In genomic region chr11:106086135-106086534, GRCh38 we compare ENCODE assay signal across 14 cellular contexts. TPM values are rescaled to one million over a fixed set of nuclear protein-coding genes. Genes with fewer than 3 reads are reported as not detected.
DNase-seq lines count a peak whose midpoint lies in the region; ATAC-seq and TF ChIP-seq lines count a peak whose summit lies in the region.
"Had no signal": no experiment of that assay in that cellular context is flagged by ENCODE, and none has a peak within 500 bp of the region (broad histone marks: within the 10 kb centered on the region; RNA-seq: fewer than 3 reads in every experiment).

No MANE protein-coding gene starts in this region.

- no peak overlapping the region for H2AFZ ChIP-seq in neuronal stem cell (ENCODE audit: low read length)

- H3K27ac ChIP-seq in 22Rv1, result peak overlapping the region; percentile 34; the same call in 1 of the 2 replicates
- no peak overlapping the region for H3K27ac ChIP-seq in neuronal stem cell (replicated peaks; ENCODE audit: low read length)

- no TSS peak for BruUV-seq in Caco-2 (replicated peaks; lab: Mats Ljungman, UMichigan)

- no peaks in the 10 kb centered on the region for H3K9me3 ChIP-seq in Caco-2
- H3K9me3 ChIP-seq in neuronal stem cell (replicated peaks in 1 of 2; ENCODE audit: control insufficient read depth in 2 of 2, insufficient read depth in 1 of 2, low read depth in 1 of 2, low read length in 2 of 2), result peaks cover 0 to 12% of the 10 kb centered on the region in 2 donors
- H3K9me3 ChIP-seq: tibial nerve had no signal

- H3K27ac Mint-ChIP-seq in Caco-2 (ENCODE audit: unreplicated experiment), result peak overlapping the region; percentile 10
- peak overlapping the region; percentile 63 for H3K27ac Mint-ChIP-seq in WTC11
- H3K27ac Mint-ChIP-seq in memory B cell, result peak overlapping the region; percentile 70

- H3K4ac ChIP-seq in neuronal stem cell (ENCODE audit: low read length), result no peak overlapping the region

- H3K4me3 ChIP-seq in Caco-2 (ENCODE audit: low read depth, low read length), result no peak overlapping the region
- H3K4me3 ChIP-seq in neuronal stem cell (ENCODE audit: low read length in 2 of 2), result no peak overlapping the region
- H3K4me3 ChIP-seq: tibial nerve had no signal

- H2BK15ac ChIP-seq in neuronal stem cell (ENCODE audit: low read length), result no peak overlapping the region

- no peak overlapping the region for H2BK5ac ChIP-seq in neuronal stem cell (ENCODE audit: low read length)

- H3K23ac ChIP-seq in neuronal stem cell (ENCODE audit: low read depth, low read length, poor library complexity), result no peak overlapping the region

- no peak overlapping the region for H3K14ac ChIP-seq in neuronal stem cell (ENCODE audit: low read length)

- no peak overlapping the region for H3K9ac ChIP-seq in neuronal stem cell (ENCODE audit: low read depth, low read length, poor library complexity)

- H3K9me3 Mint-ChIP-seq in Caco-2 (ENCODE audit: unreplicated experiment) (no peaks in the 10 kb centered on the region), WTC11 (no peaks in the 10 kb centered on the region), memory B cell (no peaks in the 10 kb centered on the region)
- H3K9me3 Mint-ChIP-seq: activated CD4-positive, alpha-beta T cell treated with anti-CD3 and anti-CD28 coated beads, Interleukin-2, amount 10 ng/mL, durations not matched to agents 24 days and 14 days had no signal

- no peak for ATAC-seq in WTC11
- ATAC-seq in memory B cell (ENCODE audit: low read depth), result no peak
- ATAC-seq in left lobe of liver, result no peak
- ATAC-seq: left ventricle myocardium superior had no signal

- no peaks in the 10 kb centered on the region for H3K79me1 ChIP-seq in neuronal stem cell (ENCODE audit: low read depth, low read length)

- H2BK120ac ChIP-seq in neuronal stem cell (ENCODE audit: low read depth, low read length), result no peak overlapping the region

- DNase-seq in Caco-2, result no peak
- no peak for DNase-seq in WTC11 (ENCODE audit: low spot score)
- no peak for DNase-seq in memory B cell (ENCODE audit: low spot score in 2 of 2)
- no peak for DNase-seq in neuronal stem cell (ENCODE audit: low spot score)
- no peak for DNase-seq in left lobe of liver (ENCODE audit: low spot score)
- DNase-seq in NCI-H748 (lab: John Stamatoyannopoulos, UW; ENCODE audit: unreplicated experiment), result no peak
- DNase-seq in NCI-H128 (lab: John Stamatoyannopoulos, UW; ENCODE audit: unreplicated experiment), result no peak
- DNase-seq: activated CD4-positive, alpha-beta T cell treated with anti-CD3 and anti-CD28 coated beads, Interleukin-2, amount 10 ng/mL, durations not matched to agents 24 days and 14 days; left ventricle myocardium superior; NCI-H1092; SIG-M5; stimulated activated CD4-positive, alpha-beta T cell treated with anti-CD3 and anti-CD28 coated beads, Interleukin-4, amount 100 ng/mL, for 24 hours had no signal

- no CpG with 5 or more reads among the region's 1 CpG for WGBS in neuronal stem cell (ENCODE audit: extremely low coverage in 2 of 2, insufficient read length in 2 of 2, insufficient replicate concordance in 1 of 2), 2 donors

- H3K4me1 Mint-ChIP-seq in Caco-2 (ENCODE audit: low read depth, unreplicated experiment) (peaks cover 25% of the 10 kb centered on the region), WTC11 (peaks cover 19% of the 10 kb centered on the region), memory B cell (peaks cover 23% of the 10 kb centered on the region)

- TF ChIP-seq CTCF in 22Rv1 (IDR thresholded peaks at IDR 0.05), result no peak
- no peak for TF ChIP-seq CTCF in Caco-2 (IDR thresholded peaks at IDR 0.05; ENCODE audit: insufficient read depth in 1 of 2, low read depth in 1 of 2, low read length in 1 of 2, severe bottlenecking in 1 of 2, unreplicated experiment in 1 of 2)
- TF ChIP-seq CTCF in WTC11 (IDR thresholded peaks at IDR 0.05), result no peak

- H2BK12ac ChIP-seq in neuronal stem cell (ENCODE audit: low read length), result no peak overlapping the region

- H3K4me3 Mint-ChIP-seq in Caco-2 (ENCODE audit: unreplicated experiment) (no peak overlapping the region), WTC11 (no peak overlapping the region), memory B cell (no peak overlapping the region)
- H3K4me3 Mint-ChIP-seq: activated CD4-positive, alpha-beta T cell treated with anti-CD3 and anti-CD28 coated beads, Interleukin-2, amount 10 ng/mL, durations not matched to agents 24 days and 14 days had no signal

- H3K4me1 ChIP-seq in Caco-2 (peaks cover 6% of the 10 kb centered on the region), neuronal stem cell (ENCODE audit: control insufficient read depth in 2 of 2, insufficient read depth in 1 of 2, low read depth in 1 of 2, low read length in 2 of 2) (no peaks in the 10 kb centered on the region)

- peaks cover 69% of the 10 kb centered on the region for H3K36me3 Mint-ChIP-seq in Caco-2 (ENCODE audit: insufficient read depth, unreplicated experiment)
- peaks cover 19% of the 10 kb centered on the region for H3K36me3 Mint-ChIP-seq in WTC11
- H3K36me3 Mint-ChIP-seq in memory B cell, result peaks cover 22% of the 10 kb centered on the region

- POLR2A ChIA-PET in Caco-2 (lab: Charles Lee), result interaction anchor here (1.5 kb wide), 1 partner anchor 9 kb away, joined by 4 read pairs; the partner anchor contains the start of genes AASDHPPT and KBTBD3
- POLR2A ChIA-PET in WTC11 (lab: Charles Lee), result no interaction called here

- intact Hi-C loops in Caco-2 (cut with micrococcal nuclease; ENCODE audit: unreplicated experiment), result loop anchor here (5.0 kb wide), 2 partner anchors 191 to 631 kb away; no protein-coding TSS in a partner anchor

- H3K4me2 ChIP-seq in neuronal stem cell (ENCODE audit: insufficient read depth, low read length, poor library complexity, severe bottlenecking), result no peak overlapping the region

- no peak overlapping the region for H4K8ac ChIP-seq in neuronal stem cell (ENCODE audit: low read depth, low read length)

- H3K27me3 Mint-ChIP-seq in Caco-2 (ENCODE audit: insufficient read depth, unreplicated experiment) (no peaks in the 10 kb centered on the region), WTC11 (ENCODE audit: low read depth) (no peaks in the 10 kb centered on the region), memory B cell (no peaks in the 10 kb centered on the region)
- H3K27me3 Mint-ChIP-seq: activated CD4-positive, alpha-beta T cell treated with anti-CD3 and anti-CD28 coated beads, Interleukin-2, amount 10 ng/mL, durations not matched to agents 24 days and 14 days had no signal

- no peak overlapping the region for H4K91ac ChIP-seq in neuronal stem cell (ENCODE audit: low read depth, low read length, poor library complexity)

- H3K27me3 ChIP-seq in Caco-2 (replicated peaks; ENCODE audit: control insufficient read depth, insufficient read depth, low read length), result no peaks in the 10 kb centered on the region
- H3K27me3 ChIP-seq in neuronal stem cell (ENCODE audit: control insufficient read depth in 3 of 3, insufficient read depth in 3 of 3, low read depth in 1 of 3, low read length in 3 of 3), result no peaks in the 10 kb centered on the region
- H3K27me3 ChIP-seq: tibial nerve had no signal

- no peak overlapping the region for H3K18ac ChIP-seq in neuronal stem cell (ENCODE audit: low read length)

- CTCF ChIA-PET in Caco-2 (lab: Charles Lee), result interaction anchor here (2.1 kb wide), 1 partner anchor 70 kb away, joined by 6 read pairs; no protein-coding TSS in a partner anchor
- CTCF ChIA-PET in WTC11 (lab: Charles Lee), result interaction anchor here (1.3 to 1.7 kb wide), 2 partner anchors 9 to 15 kb away, joined by 3 to 11 read pairs; partner anchors contain the start of genes AASDHPPT and KBTBD3

- no peaks in the 10 kb centered on the region; the same call in 1 of the 2 replicates for H3K36me3 ChIP-seq in Caco-2 (ENCODE audit: control insufficient read depth, insufficient read depth, low read length)
- peaks cover 1 to 96% of the 10 kb centered on the region in 2 donors for H3K36me3 ChIP-seq in neuronal stem cell (replicated peaks in 1 of 2; ENCODE audit: control insufficient read depth in 2 of 2, insufficient read depth in 2 of 2, low read length in 2 of 2)

- H2AK5ac ChIP-seq in neuronal stem cell (ENCODE audit: low read depth, low read length), result no peak overlapping the region

TF ChIP-seq in WTC11, 78 proteins besides CTCF, POLR2A, EP300 and RAD21:
- TF ChIP-seq SMAD3 (CRISPR knock-in tag; IDR thresholded peaks at IDR 0.05; ENCODE audit: borderline replicate concordance) (no peak), ESRRA (CRISPR knock-in tag; IDR thresholded peaks at IDR 0.05; ENCODE audit: borderline replicate concordance) (no peak), CREM (CRISPR knock-in tag; IDR thresholded peaks at IDR 0.05) (no peak), CBFB (CRISPR knock-in tag; IDR thresholded peaks at IDR 0.05; ENCODE audit: low read depth) (no peak), ATF3 (CRISPR knock-in tag; conservative IDR thresholded peaks at IDR 0.05) (no peak), TEAD1 (CRISPR knock-in tag; IDR thresholded peaks at IDR 0.05) (no peak), KAT7 (CRISPR knock-in tag; IDR thresholded peaks at IDR 0.05; ENCODE audit: borderline replicate concordance) (no peak), NFATC4 (CRISPR knock-in tag; IDR thresholded peaks at IDR 0.05) (no peak), GTF2I (CRISPR knock-in tag; conservative IDR thresholded peaks at IDR 0.05) (no peak), ZBTB43 (CRISPR knock-in tag; IDR thresholded peaks at IDR 0.05) (no peak)

RNA-seq across cellular contexts. Expression of gene AASDHPPT, which starts 8.7 kb away (rescaled TPM):
- total RNA-seq in Caco-2 (2022), result 64.8 and 70.4 TPM in 2 replicates
- total RNA-seq in WTC11 (2021), result 37.0 to 39.9 TPM (median 38.7 TPM) in 3 replicates
- 58.0 TPM for polyA plus RNA-seq in neuronal stem cell (2013, experiment 1 of 2)
- polyA plus RNA-seq in neuronal stem cell (2013, experiment 2 of 2), result 60.9 TPM
- total RNA-seq in left lobe of liver, result 16.2 TPM

RNA-seq across cellular contexts. Expression of gene KBTBD3, which starts 9.0 kb away (rescaled TPM):
- total RNA-seq in Caco-2 (2022), result 3.2 and 5.6 TPM in 2 replicates
- 3.8 to 4.9 TPM (median 4.1 TPM) in 3 replicates for total RNA-seq in WTC11 (2021)
- polyA plus RNA-seq in neuronal stem cell (2013, experiment 1 of 2), result 3.9 TPM
- 4.0 TPM for polyA plus RNA-seq in neuronal stem cell (2013, experiment 2 of 2)
- 6.5 TPM for total RNA-seq in left lobe of liver

Comparison
In these comparisons a context has a peak if more than half of its experiments do, and no peak if none do; other contexts are left out.
1. H3K27ac Mint-ChIP-seq: peak in every context shown above with its lines; median percentile 70 in memory B cell; 63 in WTC11; 10 in Caco-2.